9 cellular contexts compared by ENCODE assay signal in genomic region chr13:96994030-96994848, GRCh38. TPM values are rescaled to one million over a fixed set of nuclear protein-coding genes. Genes with fewer than 3 reads are reported as not detected.
DNase-seq lines count a peak whose midpoint lies in the region; ATAC-seq and TF ChIP-seq lines count a peak whose summit lies in the region.
"Had no signal": no experiment of that assay in that cellular context is flagged by ENCODE, and none has a peak within 500 bp of the region (broad histone marks: within the 10 kb centered on the region; RNA-seq: fewer than 3 reads in every experiment).

TSS of gene OXGR1 (minus strand) at chr13:96994476. CDS start at chr13:96987759, 6,717 bp downstream.

- H3K27me3 Mint-ChIP-seq in CD14-positive monocyte (ENCODE audit: low read depth in 3 of 3) (peaks cover 29 to 39% (median 38%) of the 10 kb centered on the region in 3 donors), progenitor cell of endocrine pancreas (peaks cover 70% of the 10 kb centered on the region)

- intact Hi-C loops in CD14-positive monocyte (cut with micrococcal nuclease) (no loop called here), heart right ventricle (cut with DNase I) (no loop called here)

- H3K4me3 ChIP-seq in SJSA1 (peak within 1 kb of the TSS; percentile 9; the same call in 1 of the 2 replicates), heart right ventricle (peak within 1 kb of the TSS; percentile 21 to 60 (median 48))

- H3K27me3 ChIP-seq in SJSA1 (replicated peaks) (peaks cover 61% of the 10 kb centered on the region), heart right ventricle (peaks cover 0 to 81% (median 41%) of the 10 kb centered on the region in 7 donors)

- H3K9me3 Mint-ChIP-seq in CD14-positive monocyte: peaks cover 3 to 9% (median 7%) of the 10 kb centered on the region in 7 donors
- peaks cover 3% of the 10 kb centered on the region for H3K9me3 Mint-ChIP-seq in progenitor cell of endocrine pancreas (ENCODE audit: low read depth)

- H3K9me3 ChIP-seq in SJSA1 (replicated peaks) (no peaks in the 10 kb centered on the region), heart right ventricle (peaks cover 0 to 4% (median 0%) of the 10 kb centered on the region in 11 donors)

- TF ChIP-seq CTCF in CD14-positive monocyte (IDR thresholded peaks at IDR 0.05) (no peak), heart right ventricle (IDR thresholded peaks at IDR 0.05) (no peak), progenitor cell of endocrine pancreas (IDR thresholded peaks at IDR 0.05; ENCODE audit: unreplicated experiment) (no peak)

- DNase-seq in CD14-positive monocyte (ENCODE audit: low spot score): no peak
- no peak for DNase-seq in SJSA1 (ENCODE audit: low read depth in 1 of 2, low spot score in 2 of 2)
- no peak for DNase-seq in heart right ventricle
- peak; percentile 14 for DNase-seq in progenitor cell of endocrine pancreas (ENCODE audit: low spot score, unreplicated experiment)
- no peak for DNase-seq in activated CD4-positive, CD25-positive, alpha-beta regulatory T cell treated with anti-CD3 and anti-CD28 coated beads, Interleukin-2, amount 50 U/mL, for 72 hours
- DNase-seq in NCI-H2029 treated with DMSO at 0.1 percent for 48 hours (lab: John Stamatoyannopoulos, UW): no peak
- no peak for DNase-seq in stimulated activated naive CD4-positive, alpha-beta T cell (lab: John Stamatoyannopoulos, UW)
- DNase-seq: NCI-H1048 had no signal

- H3K36me3 Mint-ChIP-seq in CD14-positive monocyte: no peaks in the 10 kb centered on the region
- H3K36me3 Mint-ChIP-seq in progenitor cell of endocrine pancreas (ENCODE audit: insufficient read depth): no peaks in the 10 kb centered on the region

- H3K27ac Mint-ChIP-seq in CD14-positive monocyte: peak within 1 kb of the TSS in 3 of 7 donors; percentile 30 to 71 (median 61)
- H3K27ac Mint-ChIP-seq in progenitor cell of endocrine pancreas: no peak within 1 kb of the TSS

- H3K27ac ChIP-seq in SJSA1 (no peak within 1 kb of the TSS), heart right ventricle (no peak within 1 kb of the TSS)

- H3K4me1 ChIP-seq in SJSA1 (replicated peaks) (peaks cover 4% of the 10 kb centered on the region; the same call in 1 of the 2 replicates), heart right ventricle (peaks cover 0 to 13% (median 9%) of the 10 kb centered on the region in 9 donors)

- WGBS in heart right ventricle, 2 donors: 1 to 2% methylated on average over 52 of the region's 52 CpGs

- H3K4me3 Mint-ChIP-seq in CD14-positive monocyte: peak within 1 kb of the TSS; percentile 74 to 90
- peak within 1 kb of the TSS; percentile 68 for H3K4me3 Mint-ChIP-seq in progenitor cell of endocrine pancreas (ENCODE audit: low read depth)

- H3K4me1 Mint-ChIP-seq in CD14-positive monocyte (peaks cover 45% of the 10 kb centered on the region), progenitor cell of endocrine pancreas (ENCODE audit: low read depth) (peaks cover 11% of the 10 kb centered on the region)

- no peaks in the 10 kb centered on the region for H3K36me3 ChIP-seq in SJSA1
- no peaks in the 10 kb centered on the region for H3K36me3 ChIP-seq in heart right ventricle

- ATAC-seq in heart right ventricle: peak in 5 of 8 donors; percentile 20 to 59 (median 37)
- no peak for ATAC-seq in HG02588 (IDR thresholded peaks at IDR 0.05; ENCODE audit: unreplicated experiment)

RNA-seq across cellular contexts. Expression of gene OXGR1, which starts in this region (rescaled TPM):
- polyA plus RNA-seq in CD14-positive monocyte (under 1 TPM in 1 of 2 donors, not detected in 1; 0.22 TPM), heart right ventricle (under 1 TPM; 0.06 to 0.22 TPM)
- not detected in 2 replicates for total RNA-seq in SJSA1 (2014; rRNA removed; shearing (Covaris generic))
- total RNA-seq in heart right ventricle (under 1 TPM in 3 of 10 donors, not detected in 7; 0.09 to 0.28 (median 0.21) TPM), progenitor cell of endocrine pancreas (0.16 TPM in 1 of 2 replicates, not detected in the other)

Comparison
In these comparisons a context has a peak if more than half of its experiments do, and no peak if none do; other contexts are left out.
1. Peak in ATAC-seq and H3K4me3 ChIP-seq in heart right ventricle; RNA of the gene not detected or under 1 TPM.
2. Peak in DNase-seq in progenitor cell of endocrine pancreas; RNA of the gene not detected or under 1 TPM.